In the genomic region with DNA sequence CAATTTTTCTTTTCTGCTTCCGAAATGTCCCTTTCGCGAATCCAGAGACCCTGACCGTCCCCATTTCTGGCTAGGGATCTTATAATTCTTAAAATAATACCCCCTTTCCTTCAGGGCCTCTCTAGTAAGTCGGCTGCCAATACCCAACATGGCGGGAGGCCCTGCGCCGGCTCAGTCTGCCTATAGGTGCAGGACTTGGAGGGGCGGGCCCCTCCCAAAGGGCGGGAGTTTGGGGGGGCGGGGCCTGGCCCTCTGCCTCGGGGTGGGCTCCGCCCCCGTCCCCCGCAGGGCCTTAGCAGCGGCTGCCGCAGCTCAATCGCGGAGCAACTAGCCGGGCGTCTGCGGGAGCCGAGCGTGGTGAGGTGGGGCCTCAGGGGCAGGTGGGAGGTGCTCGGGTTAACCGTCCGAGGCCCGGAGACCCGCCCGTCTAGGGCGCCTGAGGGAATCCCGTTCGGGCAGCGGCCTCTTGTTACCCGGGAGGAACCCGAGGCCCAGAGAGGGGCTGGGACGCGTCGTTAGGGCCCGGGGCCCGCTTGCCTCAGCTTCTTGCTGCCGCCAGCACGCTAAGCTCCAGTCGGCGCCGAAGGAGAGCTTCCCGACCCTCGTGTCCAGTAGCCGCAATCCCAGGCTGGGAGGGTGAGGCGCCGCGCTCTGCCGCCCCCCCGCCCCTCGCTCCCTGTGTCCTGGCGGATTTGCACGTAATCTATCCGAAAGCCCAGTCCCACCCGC, we compare ENCODE assay signal across 8 cellular contexts. TPM values are rescaled to one million over a fixed set of nuclear protein-coding genes. Genes with fewer than 3 reads are reported as not detected.
DNase-seq lines count a peak whose midpoint lies in the region; ATAC-seq lines count a peak whose summit lies in the region.

A gene with protein sequence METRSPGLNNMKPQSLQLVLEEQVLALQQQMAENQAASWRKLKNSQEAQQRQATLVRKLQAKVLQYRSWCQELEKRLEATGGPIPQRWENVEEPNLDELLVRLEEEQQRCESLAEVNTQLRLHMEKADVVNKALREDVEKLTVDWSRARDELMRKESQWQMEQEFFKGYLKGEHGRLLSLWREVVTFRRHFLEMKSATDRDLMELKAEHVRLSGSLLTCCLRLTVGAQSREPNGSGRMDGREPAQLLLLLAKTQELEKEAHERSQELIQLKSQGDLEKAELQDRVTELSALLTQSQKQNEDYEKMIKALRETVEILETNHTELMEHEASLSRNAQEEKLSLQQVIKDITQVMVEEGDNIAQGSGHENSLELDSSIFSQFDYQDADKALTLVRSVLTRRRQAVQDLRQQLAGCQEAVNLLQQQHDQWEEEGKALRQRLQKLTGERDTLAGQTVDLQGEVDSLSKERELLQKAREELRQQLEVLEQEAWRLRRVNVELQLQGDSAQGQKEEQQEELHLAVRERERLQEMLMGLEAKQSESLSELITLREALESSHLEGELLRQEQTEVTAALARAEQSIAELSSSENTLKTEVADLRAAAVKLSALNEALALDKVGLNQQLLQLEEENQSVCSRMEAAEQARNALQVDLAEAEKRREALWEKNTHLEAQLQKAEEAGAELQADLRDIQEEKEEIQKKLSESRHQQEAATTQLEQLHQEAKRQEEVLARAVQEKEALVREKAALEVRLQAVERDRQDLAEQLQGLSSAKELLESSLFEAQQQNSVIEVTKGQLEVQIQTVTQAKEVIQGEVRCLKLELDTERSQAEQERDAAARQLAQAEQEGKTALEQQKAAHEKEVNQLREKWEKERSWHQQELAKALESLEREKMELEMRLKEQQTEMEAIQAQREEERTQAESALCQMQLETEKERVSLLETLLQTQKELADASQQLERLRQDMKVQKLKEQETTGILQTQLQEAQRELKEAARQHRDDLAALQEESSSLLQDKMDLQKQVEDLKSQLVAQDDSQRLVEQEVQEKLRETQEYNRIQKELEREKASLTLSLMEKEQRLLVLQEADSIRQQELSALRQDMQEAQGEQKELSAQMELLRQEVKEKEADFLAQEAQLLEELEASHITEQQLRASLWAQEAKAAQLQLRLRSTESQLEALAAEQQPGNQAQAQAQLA (N-terminal part only) (plus strand): TSS at position 718 of the 729 bp plus-strand sequence. CDS start 6,770 bp downstream, outside the sequence.

- H3K4me1 Mint-ChIP-seq in IgD-negative memory B cell: peaks cover 7 to 15% (median 15%) of the 10 kb centered on the region in 3 donors

- H3K36me3 Mint-ChIP-seq in IgD-negative memory B cell: no peaks in the 10 kb centered on the region

- H3K4me3 Mint-ChIP-seq in IgD-negative memory B cell: peak within 1 kb of the TSS; percentile 89 to 99 (median 96)

- peak; percentile 84 for ATAC-seq in GM21576 (IDR thresholded peaks at IDR 0.05; ENCODE audit: unreplicated experiment)

- H3K27ac Mint-ChIP-seq in IgD-negative memory B cell: peak within 1 kb of the TSS; percentile 77 to 97 (median 96)

- no peaks in the 10 kb centered on the region for H3K9me3 Mint-ChIP-seq in IgD-negative memory B cell

- DNase-seq in DMS114 treated with DMSO at 0.1 percent for 48 hours (lab: John Stamatoyannopoulos, UW; ENCODE audit: unreplicated experiment) (peak; percentile 89), OCI-M1 (lab: John Stamatoyannopoulos, UW) (peak; percentile 98), activated T-cell treated with anti-CD3 and anti-CD28 coated beads for 24 hours (ENCODE audit: low read depth) (peak; percentile 91), epidermal melanocyte (ENCODE audit: insufficient read length, low spot score) (peak; percentile 76), middle frontal gyrus (ENCODE audit: extremely low spot score, low spot score) (peak; percentile 82)
- peak; percentile 82 to 91 for DNase-seq in stimulated activated CD8-positive, alpha-beta memory T cell treated with anti-CD3 and anti-CD28 coated beads, Interleukin-2, amount 100 ng/mL, for 1 hour (ENCODE audit: low read depth in 2 of 2)

- H3K27me3 Mint-ChIP-seq in IgD-negative memory B cell: no peaks in the 10 kb centered on the region

RNA-seq across cellular contexts. Expression of the gene that starts here (rescaled TPM):
- polyA plus RNA-seq in IgD-negative memory B cell: 23.1 TPM

Comparison
In these comparisons a context has a peak if more than half of its experiments do, and no peak if none do; other contexts are left out.
1. Peak in every context shown above with its lines: DNase-seq and ATAC-seq.